1 cellular context compared by ENCODE assay signal in the genomic region with DNA sequence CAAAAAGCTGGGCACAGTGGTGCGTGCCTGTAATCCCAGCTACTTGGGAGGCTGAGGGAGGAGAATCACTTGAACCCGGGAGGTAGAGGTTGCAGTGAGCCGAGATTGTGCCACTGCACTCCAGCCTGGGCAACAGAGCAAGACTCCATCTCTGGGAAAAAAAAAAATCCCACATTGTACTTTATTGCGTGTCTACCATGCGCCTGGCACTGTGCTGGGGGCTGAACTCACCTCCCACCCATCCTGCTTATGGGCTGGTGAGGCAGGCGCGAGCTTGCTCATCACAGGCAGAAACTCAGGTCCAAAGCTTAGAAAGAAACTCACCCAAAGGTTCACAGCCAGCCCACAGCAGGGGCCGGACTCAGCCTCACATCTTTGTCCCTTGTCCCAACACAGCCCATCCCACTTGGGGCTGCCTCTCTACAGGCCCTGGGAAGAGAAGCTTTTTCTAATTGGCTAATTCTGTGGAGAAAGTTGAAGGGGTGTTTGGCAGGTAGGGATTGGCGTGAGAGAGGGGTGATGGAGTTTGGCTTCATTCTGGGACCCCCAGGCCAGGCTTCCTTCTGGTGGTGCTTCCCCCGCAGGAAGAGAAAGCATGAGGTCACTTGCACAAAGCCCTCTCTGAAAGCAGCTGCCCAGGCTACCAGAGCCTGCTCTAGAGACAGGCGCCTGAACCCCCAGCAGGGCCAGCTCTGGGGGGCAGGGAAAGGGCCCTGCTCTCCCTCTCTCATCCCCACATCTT.
TF ChIP-seq lines count a peak whose summit lies in the region.

No MANE protein-coding gene starts in this region.

TF ChIP-seq in endothelial cell of umbilical vein, 7 proteins besides CTCF, POLR2A, EP300 and RAD21 (continued from another document):
- TF ChIP-seq, protein P1, sequence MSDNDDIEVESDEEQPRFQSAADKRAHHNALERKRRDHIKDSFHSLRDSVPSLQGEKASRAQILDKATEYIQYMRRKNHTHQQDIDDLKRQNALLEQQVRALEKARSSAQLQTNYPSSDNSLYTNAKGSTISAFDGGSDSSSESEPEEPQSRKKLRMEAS (IDR thresholded peaks at IDR 0.05; ENCODE audit: insufficient read depth, insufficient read length), result no peak
- TF ChIP-seq JUN (IDR thresholded peaks at IDR 0.05; ENCODE audit: borderline replicate concordance, insufficient read depth, insufficient read length, low read depth) (no peak), GATA2 (IDR thresholded peaks at IDR 0.05; ENCODE audit: insufficient read depth, insufficient read length, low read depth, low read length) (no peak), FOS (IDR thresholded peaks at IDR 0.05; ENCODE audit: borderline replicate concordance, insufficient read depth, low read length) (no peak)
